8 cellular contexts compared by ENCODE assay signal in genomic region chr1:228165372-228166169, GRCh38. TPM values are rescaled to one million over a fixed set of nuclear protein-coding genes. Genes with fewer than 3 reads are reported as not detected.
DNase-seq lines count a peak whose midpoint lies in the region; ATAC-seq and TF ChIP-seq lines count a peak whose summit lies in the region.

Gene IBA57, plus strand, starts transcription at chr1:228165804. Its CDS starts 13 bp downstream, at chr1:228165817.

- H3K4me1 ChIP-seq in mesendoderm (ENCODE audit: control insufficient read depth, low read depth, low read length) = peaks cover 2% of the 10 kb centered on the region

- H3K56ac ChIP-seq in mesendoderm (ENCODE audit: low read length) = peak within 1 kb of the TSS; percentile 97

- H2BK15ac ChIP-seq in mesendoderm (replicated peaks; ENCODE audit: low read depth) = no peak within 1 kb of the TSS

- peak within 1 kb of the TSS; percentile 66 for H3K4me3 ChIP-seq in mesendoderm (ENCODE audit: low read length)

- H3K27ac Mint-ChIP-seq in effector memory CD8-positive, alpha-beta T cell = peak within 1 kb of the TSS; percentile 93

- H3K18ac ChIP-seq in mesendoderm (ENCODE audit: low read length) = peak within 1 kb of the TSS; percentile 96

- peak within 1 kb of the TSS; percentile 71 to 85 for H3K4me3 Mint-ChIP-seq in effector memory CD8-positive, alpha-beta T cell

- peaks cover 2% of the 10 kb centered on the region for H3K79me2 ChIP-seq in mesendoderm (ENCODE audit: control insufficient read depth, insufficient read depth, low read length)

- H4K8ac ChIP-seq in mesendoderm (ENCODE audit: low read depth, low read length) = no peak within 1 kb of the TSS

- no CpG with 5 or more reads among the region's 93 CpGs for WGBS in mesendoderm (ENCODE audit: extremely low coverage, insufficient coverage, low lambda C conversion rate)

- ATAC-seq in effector memory CD8-positive, alpha-beta T cell (replicated peaks) = peak; percentile 78

- peak; percentile 95 for TF ChIP-seq CTCF in GM20000 (IDR thresholded peaks at IDR 0.05; ENCODE audit: extremely low read depth, missing control alignments)

- peak within 1 kb of the TSS; percentile 98 for H3K9ac ChIP-seq in mesendoderm (ENCODE audit: low read length)

- H2BK5ac ChIP-seq in mesendoderm (ENCODE audit: low read length) = peak within 1 kb of the TSS; percentile 95

- H3K9me3 Mint-ChIP-seq in effector memory CD8-positive, alpha-beta T cell = no peaks in the 10 kb centered on the region

- H3K79me1 ChIP-seq in mesendoderm (ENCODE audit: low read length) = peaks cover 12% of the 10 kb centered on the region

- H3K4me1 Mint-ChIP-seq in effector memory CD8-positive, alpha-beta T cell (ENCODE audit: low read depth in 2 of 2) = peaks cover 21 to 27% of the 10 kb centered on the region in 2 donors

- H3K36me3 Mint-ChIP-seq in effector memory CD8-positive, alpha-beta T cell (ENCODE audit: insufficient read depth) = peaks cover 37% of the 10 kb centered on the region

- H3K27me3 Mint-ChIP-seq in effector memory CD8-positive, alpha-beta T cell = no peaks in the 10 kb centered on the region

- DNase-seq in COR-L47 (lab: John Stamatoyannopoulos, UW) (peak; percentile 96), GM20000 (ENCODE audit: low spot score) (peak; percentile 99), HT-29 (ENCODE audit: low spot score) (peak; percentile 96), mesendoderm (peak; percentile 99)
- peak; percentile 99 for DNase-seq in NK-92 treated with Interleukin-12 subunit alpha and Interleukin-12 subunit beta, amount 100 ng/mL, for 24 hours (lab: John Stamatoyannopoulos, UW)
- DNase-seq in activated CD8-positive, alpha-beta memory T cell treated with anti-CD3 and anti-CD28 coated beads for 4 hours (ENCODE audit: low read depth in 2 of 2) = peak; percentile 99 to 100
- peak; percentile 99 for DNase-seq in effector memory CD8-positive, alpha-beta T cell
- peak; percentile 98 for DNase-seq in stimulated activated CD8-positive, alpha-beta memory T cell treated with anti-CD3 and anti-CD28 coated beads, Interleukin-15, amount 100 ng/mL, for 1 hour (ENCODE audit: low read depth)

- H2AK5ac ChIP-seq in mesendoderm (ENCODE audit: low read length) = peak within 1 kb of the TSS; percentile 14

- H3K4me2 ChIP-seq in mesendoderm (ENCODE audit: low read length) = peak within 1 kb of the TSS; percentile 94

- peak within 1 kb of the TSS; percentile 90 for H3K4ac ChIP-seq in mesendoderm (ENCODE audit: low read depth, low read length)

- peak within 1 kb of the TSS; percentile 99 for H3K27ac ChIP-seq in mesendoderm (ENCODE audit: low read depth, low read length)

- no peaks in the 10 kb centered on the region for H3K36me3 ChIP-seq in mesendoderm (ENCODE audit: control insufficient read depth, insufficient read depth, low read length)

- H4K5ac ChIP-seq in mesendoderm (ENCODE audit: low read length) = no peak within 1 kb of the TSS

- no peak within 1 kb of the TSS for H2BK120ac ChIP-seq in mesendoderm (ENCODE audit: low read depth, low read length)

- H3K23ac ChIP-seq in mesendoderm (ENCODE audit: low read length) = no peak within 1 kb of the TSS

- no peaks in the 10 kb centered on the region for H3K27me3 ChIP-seq in mesendoderm (ENCODE audit: insufficient read depth, low read length, poor library complexity)

RNA-seq across cellular contexts. Expression of gene IBA57, which starts in this region (rescaled TPM):
- total RNA-seq in HT-29 (2014; rRNA removed; shearing (Covaris generic)) = 16.5 and 30.4 TPM in 2 replicates
- polyA plus RNA-seq in mesendoderm (2013, experiment 1 of 2) = 2.7 TPM
- polyA plus RNA-seq in mesendoderm (2013, experiment 2 of 2) = 3.0 TPM

Comparison
In these comparisons a context has a peak if more than half of its experiments do, and no peak if none do; other contexts are left out.
1. Peak in every context shown above with its lines: DNase-seq, ATAC-seq, H3K4me3 ChIP-seq and H3K27ac ChIP-seq.